8 cellular contexts compared by ENCODE assay signal in genomic region chr22:37675930-37676571, GRCh38. TPM values are rescaled to one million over a fixed set of nuclear protein-coding genes. Genes with fewer than 3 reads are reported as not detected.
DNase-seq lines count a peak whose midpoint lies in the region; ATAC-seq and TF ChIP-seq lines count a peak whose summit lies in the region.

No MANE protein-coding gene starts in this region.

- no peaks in the 10 kb centered on the region for H3K9me3 Mint-ChIP-seq in activated naive CD4-positive, alpha-beta T cell treated with anti-CD3 and anti-CD28 coated beads, Interleukin-2, amount 10 ng/mL, durations not matched to agents 7 days and 5 days

- peak overlapping the region; percentile 80 for H3K4me3 Mint-ChIP-seq in activated naive CD4-positive, alpha-beta T cell treated with anti-CD3 and anti-CD28 coated beads, Interleukin-2, amount 10 ng/mL, durations not matched to agents 7 days and 5 days

- H3K36me3 ChIP-seq in ACC112 (ENCODE audit: insufficient read depth, low read length), result peaks cover 3% of the 10 kb centered on the region; the same call in 1 of the 2 replicates
- H3K36me3 ChIP-seq in HEK293 (ENCODE audit: control insufficient read depth in 2 of 2, insufficient read depth in 1 of 2, low read length in 2 of 2), result no peaks in the 10 kb centered on the region
- H3K36me3 ChIP-seq in skeletal muscle satellite cell (ENCODE audit: insufficient read depth, low read length), result peaks cover 22% of the 10 kb centered on the region

- H3K36me3 Mint-ChIP-seq in activated naive CD4-positive, alpha-beta T cell treated with anti-CD3 and anti-CD28 coated beads, Interleukin-2, amount 10 ng/mL, durations not matched to agents 7 days and 5 days, result peaks cover 22% of the 10 kb centered on the region

- peak overlapping the region; percentile 91 for H3K9ac ChIP-seq in skeletal muscle satellite cell (ENCODE audit: low read depth, low read length)

- peak; percentile 51 for ATAC-seq in left ventricle myocardium superior

- H3K27ac Mint-ChIP-seq in activated naive CD4-positive, alpha-beta T cell treated with anti-CD3 and anti-CD28 coated beads, Interleukin-2, amount 10 ng/mL, durations not matched to agents 7 days and 5 days, result peak overlapping the region; percentile 100

- H3K9me3 ChIP-seq in HEK293 (ENCODE audit: control insufficient read depth, insufficient read depth, low read depth, low read length), result no peaks in the 10 kb centered on the region
- H3K9me3 ChIP-seq in skeletal muscle satellite cell (replicated peaks; ENCODE audit: low read length), result no peaks in the 10 kb centered on the region

- peak; percentile 38 for DNase-seq in activated naive CD4-positive, alpha-beta T cell treated with anti-CD3 and anti-CD28 coated beads, Interleukin-2, amount 10 ng/mL, durations not matched to agents 7 days and 5 days
- DNase-seq in left ventricle myocardium superior, result peak; percentile 77
- DNase-seq in GOT3 (lab: John Stamatoyannopoulos, UW), result no peak
- no peak for DNase-seq in NCI-H1694 (lab: John Stamatoyannopoulos, UW)
- no peak for DNase-seq in DMS53 treated with DMSO at 0.1 percent for 48 hours (lab: John Stamatoyannopoulos, UW; ENCODE audit: unreplicated experiment)

- TF ChIP-seq CTCF in HEK293 (tag by site-specific recombination; IDR thresholded peaks at IDR 0.05), result no peak

- H3K4me3 ChIP-seq in ACC112 (ENCODE audit: low read depth, low read length), result peak overlapping the region; percentile 94
- no peak overlapping the region for H3K4me3 ChIP-seq in HEK293 (ENCODE audit: low read depth, low read length)
- peak overlapping the region; percentile 94 for H3K4me3 ChIP-seq in skeletal muscle satellite cell (ENCODE audit: low read length)

- H3K4me1 Mint-ChIP-seq in activated naive CD4-positive, alpha-beta T cell treated with anti-CD3 and anti-CD28 coated beads, Interleukin-2, amount 10 ng/mL, durations not matched to agents 7 days and 5 days, result peaks cover 61% of the 10 kb centered on the region

- no peaks in the 10 kb centered on the region for H3K27me3 ChIP-seq in ACC112 (ENCODE audit: insufficient read depth, low read length)
- no peaks in the 10 kb centered on the region for H3K27me3 ChIP-seq in skeletal muscle satellite cell (ENCODE audit: control insufficient read depth, insufficient read depth, low read length)

- POLR2A ChIA-PET in HEK293 (lab: Yijun Ruan, JAX), result interaction anchor here (1.1 to 3.9 kb wide), 8 partner anchors 8 to 278 kb away, joined by 3 to 78 read pairs (median 9); partner anchors contain the start of genes GCAT, GGA1, NOL12 and PDXP

- H3K27ac ChIP-seq in ACC112 (ENCODE audit: low read depth, low read length), result peak overlapping the region; percentile 84
- H3K27ac ChIP-seq in HEK293 (ENCODE audit: extremely low read depth, low read depth, low read length), result 0 out of 2 replicates have a peak overlapping the region, but pooled peaks have one; percentile 62

- CTCF ChIA-PET in HEK293 (lab: Yijun Ruan, JAX), result interaction anchor here (0.6 to 15.8 kb wide), 7 partner anchors 9 to 116 kb away, joined by 3 to 353 read pairs (median 4); partner anchors contain the start of genes PDXP and SH3BP1
- CTCF ChIA-PET in activated naive CD4-positive, alpha-beta T cell treated with anti-CD3 and anti-CD28 coated beads, Interleukin-2, amount 10 ng/mL, durations not matched to agents 7 days and 5 days (lab: Charles Lee), result interaction anchor here (0.9 to 21.2 kb wide), 5 partner anchors 15 to 68 kb away, joined by 4 to 506 read pairs (median 6); partner anchors contain the start of genes GGA1, PDXP and SH3BP1

- intact Hi-C loops in left ventricle myocardium superior (cut with micrococcal nuclease), result no loop called here

- no peak overlapping the region for H2AFZ ChIP-seq in ACC112 (ENCODE audit: low read length, unreplicated experiment)

- peak overlapping the region; percentile 89 for H3K4me2 ChIP-seq in skeletal muscle satellite cell (ENCODE audit: low read length)

- H3K27me3 Mint-ChIP-seq in activated naive CD4-positive, alpha-beta T cell treated with anti-CD3 and anti-CD28 coated beads, Interleukin-2, amount 10 ng/mL, durations not matched to agents 7 days and 5 days, result no peaks in the 10 kb centered on the region

- peaks cover 26% of the 10 kb centered on the region for H3K79me2 ChIP-seq in ACC112 (ENCODE audit: control insufficient read depth, insufficient read depth, low read length, unreplicated experiment)

- H3K4me1 ChIP-seq in ACC112 (ENCODE audit: control insufficient read depth, insufficient read depth, low read length, unreplicated experiment) (peaks cover 9% of the 10 kb centered on the region), HEK293 (ENCODE audit: control insufficient read depth, insufficient read depth, low read length) (peaks cover 9% of the 10 kb centered on the region), skeletal muscle satellite cell (ENCODE audit: control insufficient read depth, insufficient read depth, low read length) (peaks cover 28% of the 10 kb centered on the region)

TF ChIP-seq in HEK293, 187 proteins besides CTCF, POLR2A, EP300 and RAD21:
- 0 out of 2 replicates have a peak, but pooled peaks have one; percentile 1 for TF ChIP-seq ZNF623 (tag by site-specific recombination; IDR thresholded peaks at IDR 0.05)
- TF ChIP-seq ZNF639 (tag by site-specific recombination; IDR thresholded peaks at IDR 0.05), result peak; percentile 7; the same call in 1 of the 2 replicates
- TF ChIP-seq ZNF449 (tag by site-specific recombination; IDR thresholded peaks at IDR 0.05), result peak; percentile 37; the same call in 1 of the 2 replicates
- no peak for TF ChIP-seq GFI1B (tag by site-specific recombination; IDR thresholded peaks at IDR 0.05)
- TF ChIP-seq SP3 (tag by site-specific recombination; IDR thresholded peaks at IDR 0.05), result no peak
- TF ChIP-seq KLF1 (tag by site-specific recombination; IDR thresholded peaks at IDR 0.05), result no peak

RNA-seq across cellular contexts. Expression of gene LGALS1, which starts 0.6 kb away (rescaled TPM):
- total RNA-seq in left ventricle myocardium superior, result 1,086 TPM
- total RNA-seq in skeletal muscle satellite cell (2012; rRNA removed), result 4,494 and 5,107 TPM in 2 replicates

RNA-seq across cellular contexts. Expression of gene NOL12, which starts 10.1 kb away (rescaled TPM):
- 12.0 TPM for total RNA-seq in left ventricle myocardium superior
- 38.0 and 39.5 TPM in 2 replicates for total RNA-seq in skeletal muscle satellite cell (2012; rRNA removed)

RNA-seq across cellular contexts. Expression of gene PDXP, which starts 17.5 kb away (rescaled TPM):
- total RNA-seq in left ventricle myocardium superior, result 21.5 TPM
- total RNA-seq in skeletal muscle satellite cell (2012; rRNA removed), result 10.1 and 17.3 TPM in 2 replicates

RNA-seq across cellular contexts. Expression of gene TRIOBP, which starts 20.8 kb away (rescaled TPM):
- 82.7 TPM for total RNA-seq in left ventricle myocardium superior
- 186 and 191 TPM in 2 replicates for total RNA-seq in skeletal muscle satellite cell (2012; rRNA removed)

RNA-seq across cellular contexts. Expression of gene SH3BP1, which starts 36.6 kb away (rescaled TPM):
- 2.7 TPM for total RNA-seq in left ventricle myocardium superior
- total RNA-seq in skeletal muscle satellite cell (2012; rRNA removed), result 10.5 and 13.4 TPM in 2 replicates

Comparison
In these comparisons a context has a peak if more than half of its experiments do, and no peak if none do; other contexts are left out.
1. DNase-seq: peak in activated naive CD4-positive, alpha-beta T cell treated with anti-CD3 and anti-CD28 coated beads, Interleukin-2, amount 10 ng/mL, durations not matched to agents 7 days and 5 days (single experiment) and left ventricle myocardium superior (single experiment); none in GOT3 (single experiment), NCI-H1694 (single experiment) and DMS53 treated with DMSO at 0.1 percent for 48 hours (single experiment).